Comparison of ENCODE assay signal across 9 cellular contexts in genomic region chr3:171967137-171967783, GRCh38.
A peak's percentile ranks its signal among the peaks of the same experiment; 100 is the strongest.
DNase-seq lines count a peak whose midpoint lies in the region; ATAC-seq and TF ChIP-seq lines count a peak whose summit lies in the region.
"Had no signal": no experiment of that assay in that cellular context is flagged by ENCODE, and none has a peak within 500 bp of the region (broad histone marks: within the 10 kb centered on the region; RNA-seq: fewer than 3 reads in every experiment).

No MANE protein-coding gene starts in this region.

- ATAC-seq in HG02571 (IDR thresholded peaks at IDR 0.05; ENCODE audit: unreplicated experiment) = no peak
- ATAC-seq in HG02610 (IDR thresholded peaks at IDR 0.05; ENCODE audit: unreplicated experiment) = no peak

- no peak overlapping the region for H3K56ac ChIP-seq in mesendoderm (ENCODE audit: low read length)

- no peaks in the 10 kb centered on the region for H3K27me3 Mint-ChIP-seq in CD14-positive monocyte (ENCODE audit: low read depth in 3 of 3)

- H3K4me1 ChIP-seq in mesendoderm (ENCODE audit: control insufficient read depth, low read depth, low read length) = peaks cover 2% of the 10 kb centered on the region

- no peak overlapping the region for H2BK120ac ChIP-seq in mesendoderm (ENCODE audit: low read depth, low read length)

- H3K27ac Mint-ChIP-seq in CD14-positive monocyte = peak overlapping the region; percentile 93 to 97 (median 95)
- H3K27ac Mint-ChIP-seq: memory B cell had no signal

- H3K18ac ChIP-seq in mesendoderm (ENCODE audit: low read length) = no peak overlapping the region

- H3K4me1 Mint-ChIP-seq in CD14-positive monocyte = peaks cover 59% of the 10 kb centered on the region
- H3K4me1 Mint-ChIP-seq: memory B cell had no signal

- intact Hi-C loops in CD14-positive monocyte (cut with micrococcal nuclease) = loop anchor here in 1 of 2 donors (5.0 kb wide), 1 partner anchor 70 kb away; the partner anchor contains the start of gene FNDC3B

- in situ Hi-C loops in T47D (cut with HindIII; ENCODE audit: low pct_unique_long_range_greater_than_20kb, low sequenced_read_pairs) = no loop called here

- peak overlapping the region; percentile 16 to 40 for H3K4me3 Mint-ChIP-seq in CD14-positive monocyte
- H3K4me3 Mint-ChIP-seq: memory B cell had no signal

- peaks cover 0 to 2% of the 10 kb centered on the region in 2 donors for H3K36me3 Mint-ChIP-seq in CD14-positive monocyte
- H3K36me3 Mint-ChIP-seq: memory B cell had no signal

- H2BK5ac ChIP-seq in mesendoderm (ENCODE audit: low read length) = no peak overlapping the region

- H3K27ac ChIP-seq in mesendoderm (ENCODE audit: low read depth, low read length) = no peak overlapping the region

- H3K27me3 ChIP-seq in MG63 (no peaks in the 10 kb centered on the region), mesendoderm (ENCODE audit: insufficient read depth, low read length, poor library complexity) (no peaks in the 10 kb centered on the region)

- H3K4ac ChIP-seq in mesendoderm (ENCODE audit: low read depth, low read length) = no peak overlapping the region

- no peak overlapping the region for H3K4me3 ChIP-seq in MG63
- H3K4me3 ChIP-seq in mesendoderm (ENCODE audit: low read length) = no peak overlapping the region

- H4K8ac ChIP-seq in mesendoderm (ENCODE audit: low read depth, low read length) = no peak overlapping the region

- H3K4me2 ChIP-seq in mesendoderm (ENCODE audit: low read length) = no peak overlapping the region

- no peaks in the 10 kb centered on the region for H3K36me3 ChIP-seq in MG63
- no peaks in the 10 kb centered on the region for H3K36me3 ChIP-seq in mesendoderm (ENCODE audit: control insufficient read depth, insufficient read depth, low read length)

- no peak for TF ChIP-seq CTCF in CD14-positive monocyte (IDR thresholded peaks at IDR 0.05)

- no peak overlapping the region for H2BK15ac ChIP-seq in mesendoderm (replicated peaks; ENCODE audit: low read depth)

- no peak overlapping the region for H3K23ac ChIP-seq in mesendoderm (ENCODE audit: low read length)

- H3K79me2 ChIP-seq in mesendoderm (ENCODE audit: control insufficient read depth, insufficient read depth, low read length) = no peaks in the 10 kb centered on the region

- no CpG with 5 or more reads among the region's 6 CpGs for WGBS in mesendoderm (ENCODE audit: extremely low coverage, insufficient coverage, low lambda C conversion rate)

- H3K9me3 ChIP-seq in MG63 = no peaks in the 10 kb centered on the region

- no peak overlapping the region for H4K5ac ChIP-seq in mesendoderm (ENCODE audit: low read length)

- no peaks in the 10 kb centered on the region for H3K79me1 ChIP-seq in mesendoderm (ENCODE audit: low read length)

- no peak overlapping the region for H3K9ac ChIP-seq in mesendoderm (ENCODE audit: low read length)

- no peak overlapping the region for H2AK5ac ChIP-seq in mesendoderm (ENCODE audit: low read length)

- peaks cover 0 to 3% (median 0%) of the 10 kb centered on the region in 7 donors for H3K9me3 Mint-ChIP-seq in CD14-positive monocyte

- DNase-seq in CD14-positive monocyte (ENCODE audit: low spot score) = peak; percentile 59
- DNase-seq in MG63 = peak; percentile 58
- peak; percentile 38 to 67 for DNase-seq in T47D (ENCODE audit: low read depth in 1 of 2, low spot score in 1 of 2)
- DNase-seq in mesendoderm = peak; percentile 55
- no peak for DNase-seq in stimulated activated naive CD4-positive, alpha-beta T cell treated with Interleukin-2 at 50 U/mL for 16 hours (lab: John Stamatoyannopoulos, UW)
- no peak for DNase-seq in NCI-H1436 (lab: John Stamatoyannopoulos, UW)

Comparison
In these comparisons a context has a peak if more than half of its experiments do, and no peak if none do; other contexts are left out.
1. DNase-seq: peak in CD14-positive monocyte (single experiment), MG63 (single experiment), T47D (2 of 2) and mesendoderm (single experiment); none in stimulated activated naive CD4-positive, alpha-beta T cell treated with Interleukin-2 at 50 U/mL for 16 hours (single experiment) and NCI-H1436 (single experiment).